ENCODE assay signal across 19 cellular contexts in the genomic region with DNA sequence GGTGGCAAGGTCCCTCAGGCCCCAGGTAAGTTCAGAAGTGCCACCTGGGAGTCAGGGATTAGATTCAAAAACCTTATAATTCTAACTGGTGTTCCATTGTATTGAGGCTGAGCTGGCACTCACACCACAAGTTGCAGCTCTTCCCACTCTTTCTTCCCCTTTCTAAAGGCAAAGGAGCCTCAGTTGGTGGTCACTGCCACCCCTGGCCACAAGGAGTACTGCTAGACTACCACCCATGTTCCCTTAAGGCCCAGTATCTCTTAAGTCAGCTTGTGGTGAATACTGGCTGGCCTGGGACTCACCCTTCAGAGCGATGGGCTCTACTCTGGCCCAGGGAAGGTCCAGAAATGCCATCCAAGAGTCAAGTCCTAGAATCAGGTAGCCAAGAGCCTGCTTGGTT.
A peak's percentile ranks its signal among the peaks of the same experiment; 100 is the strongest.
DNase-seq lines count a peak whose midpoint lies in the region; ATAC-seq, FAIRE-seq and TF ChIP-seq lines count a peak whose summit lies in the region.
"Had no signal": no experiment of that assay in that cellular context is flagged by ENCODE, and none has a peak within 500 bp of the region (broad histone marks: within the 10 kb centered on the region; RNA-seq: fewer than 3 reads in every experiment).

No MANE protein-coding gene starts in this region.

- no peak for FAIRE-seq in HTR-8/SVneo (lab: Jason Lieb, UNC)
- FAIRE-seq: G401.6, H54 had no signal

- TF ChIP-seq CTCF in GM12865 (IDR thresholded peaks at IDR 0.05; ENCODE audit: insufficient read depth, low read depth, low read length, missing control alignments): peak; percentile 10

- H3K4me3 ChIP-seq in GM12865 (ENCODE audit: low read depth, low read length): no peak overlapping the region
- H3K4me3 ChIP-seq in Jurkat, Clone E6-1 (ENCODE audit: low read length): no peak overlapping the region
- H3K4me3 ChIP-seq: lower lobe of right lung had no signal

- DNase-seq in GM12865 (ENCODE audit: low read depth) (no peak), OCI-M1 (lab: John Stamatoyannopoulos, UW) (peak; percentile 76), iPS-NIHi11 (ENCODE audit: low spot score) (peak; percentile 5), HTR-8/SVneo (ENCODE audit: insufficient read length, low spot score) (no peak)
- peak; percentile 0 for DNase-seq in Jurkat, Clone E6-1 (ENCODE audit: low read depth, low spot score)
- no peak for DNase-seq in stimulated activated naive CD4-positive, alpha-beta T cell treated with Interleukin-2 at 50 U/mL for 16 hours (lab: John Stamatoyannopoulos, UW)
- DNase-seq: activated CD4-positive, alpha-beta T cell treated with anti-CD3 and anti-CD28 coated beads, Interleukin-2, amount 10 ng/mL, durations not matched to agents 7 days and 5 days; activated gamma-delta T cell treated with Interleukin-2 at 50 U/mL for 16 hours; effector CD4-positive, alpha-beta T cell; glutamatergic neuron; lower lobe of right lung; naive B cell; NCI-H2081; NCI-H69; stimulated activated CD4-positive, alpha-beta T cell treated with anti-CD3 and anti-CD28 coated beads, Interleukin-4, amount 100 ng/mL, for 1 hour had no signal

- ATAC-seq in HG02973 (IDR thresholded peaks at IDR 0.05; ENCODE audit: unreplicated experiment): no peak
- ATAC-seq: lower lobe of right lung, Right ventricle myocardium inferior had no signal

Comparison
In these comparisons a context has a peak if more than half of its experiments do, and no peak if none do; other contexts are left out.
1. DNase-seq: peak in Jurkat, Clone E6-1 (single experiment), OCI-M1 (single experiment) and iPS-NIHi11 (single experiment); none in GM12865 (single experiment), stimulated activated naive CD4-positive, alpha-beta T cell treated with Interleukin-2 at 50 U/mL for 16 hours (single experiment) and HTR-8/SVneo (single experiment).